In genomic region chr14:44941591-44941990, GRCh38 we compare ENCODE assay signal across 16 cellular contexts. TPM values are rescaled to one million over a fixed set of nuclear protein-coding genes. Genes with fewer than 3 reads are reported as not detected.
A peak's percentile ranks its signal among the peaks of the same experiment; 100 is the strongest.
DNase-seq lines count a peak whose midpoint lies in the region; ATAC-seq lines count a peak whose summit lies in the region.
"Had no signal": no experiment of that assay in that cellular context is flagged by ENCODE, and none has a peak within 500 bp of the region (broad histone marks: within the 10 kb centered on the region; RNA-seq: fewer than 3 reads in every experiment).

No MANE protein-coding gene starts in this region.

- H3K36me3 ChIP-seq in CD4-positive, alpha-beta memory T cell (ENCODE audit: insufficient read depth, low read length), result peaks cover 28% of the 10 kb centered on the region

- POLR2A ChIA-PET in CD4-positive, alpha-beta memory T cell (lab: Charles Lee; ENCODE audit: partially characterized antibody), result no interaction called here

- DNase-seq in activated naive CD4-positive, alpha-beta T cell treated with anti-CD3 and anti-CD28 coated beads, Interleukin-2, amount 50 U/mL, for 72 hours (ENCODE audit: low spot score in 2 of 2), result no peak
- DNase-seq in CD4-positive, alpha-beta memory T cell, result no peak
- DNase-seq in stimulated activated effector memory CD8-positive, alpha-beta T cell treated with anti-CD3 and anti-CD28 coated beads, Interleukin-12 subunit alpha, Interleukin-12 subunit beta, amount 100 ng/mL, for 72 hours (ENCODE audit: low spot score in 2 of 2), result no peak
- no peak for DNase-seq in DMS153 (lab: John Stamatoyannopoulos, UW)
- DNase-seq: DMS79, KBM-7, MV-4-11, NCI-H1417 treated with DMSO at 0.1 percent for 48 hours, NCI-H1930, NCI-H446, NCI-H69, SHP77 had no signal

- no peaks in the 10 kb centered on the region for H3K27me3 ChIP-seq in CD4-positive, alpha-beta memory T cell (ENCODE audit: insufficient read depth, low read length)

- ATAC-seq in activated naive CD4-positive, alpha-beta T cell treated with anti-CD3 and anti-CD28 coated beads, Interleukin-2, amount 50 U/mL, for 72 hours, result no peak
- no peak for ATAC-seq in activated T-helper 17 cell treated with anti-CD3 and anti-CD28 coated beads, Interleukin-2, amount 50 U/mL, for 72 hours (replicated peaks)
- no peak for ATAC-seq in stimulated activated effector memory CD8-positive, alpha-beta T cell treated with anti-CD3 and anti-CD28 coated beads, Interleukin-12 subunit alpha, Interleukin-12 subunit beta, amount 100 ng/mL, for 72 hours
- no peak for ATAC-seq in HG02588 (IDR thresholded peaks at IDR 0.05; ENCODE audit: unreplicated experiment)
- ATAC-seq: GM12878 had no signal

- no peaks in the 10 kb centered on the region for H3K9me3 ChIP-seq in CD4-positive, alpha-beta memory T cell (ENCODE audit: control insufficient read depth in 1 of 2, low read length in 2 of 2)

- peaks cover 47% of the 10 kb centered on the region for H3K36me3 Mint-ChIP-seq in activated naive CD4-positive, alpha-beta T cell treated with anti-CD3 and anti-CD28 coated beads, Interleukin-2, amount 50 U/mL, for 24 hours
- H3K36me3 Mint-ChIP-seq in activated naive CD4-positive, alpha-beta T cell treated with anti-CD3 and anti-CD28 coated beads, Interleukin-2, amount 50 U/mL, for 72 hours, result peaks cover 42 to 62% of the 10 kb centered on the region in 2 donors
- H3K36me3 Mint-ChIP-seq in CD4-positive, alpha-beta memory T cell, result peaks cover 66 to 70% of the 10 kb centered on the region in 2 donors
- peaks cover 91% of the 10 kb centered on the region for H3K36me3 Mint-ChIP-seq in activated T-helper 17 cell treated with anti-CD3 and anti-CD28 coated beads, Interleukin-2, amount 50 U/mL, for 72 hours (ENCODE audit: low read depth)
- H3K36me3 Mint-ChIP-seq in stimulated activated effector memory CD8-positive, alpha-beta T cell treated with anti-CD3 and anti-CD28 coated beads, Interleukin-12 subunit alpha, Interleukin-12 subunit beta, amount 100 ng/mL, for 72 hours, result peaks cover 70% of the 10 kb centered on the region

- H3K9me3 Mint-ChIP-seq in activated naive CD4-positive, alpha-beta T cell treated with anti-CD3 and anti-CD28 coated beads, Interleukin-2, amount 50 U/mL, for 24 hours, result no peaks in the 10 kb centered on the region
- H3K9me3 Mint-ChIP-seq in activated naive CD4-positive, alpha-beta T cell treated with anti-CD3 and anti-CD28 coated beads, Interleukin-2, amount 50 U/mL, for 72 hours, result peaks cover 0 to 16% of the 10 kb centered on the region in 2 donors
- H3K9me3 Mint-ChIP-seq in CD4-positive, alpha-beta memory T cell, result no peaks in the 10 kb centered on the region
- no peaks in the 10 kb centered on the region for H3K9me3 Mint-ChIP-seq in activated T-helper 17 cell treated with anti-CD3 and anti-CD28 coated beads, Interleukin-2, amount 50 U/mL, for 72 hours
- H3K9me3 Mint-ChIP-seq in stimulated activated effector memory CD8-positive, alpha-beta T cell treated with anti-CD3 and anti-CD28 coated beads, Interleukin-12 subunit alpha, Interleukin-12 subunit beta, amount 100 ng/mL, for 72 hours, result no peaks in the 10 kb centered on the region

- H3K4me3 ChIP-seq in CD4-positive, alpha-beta memory T cell (ENCODE audit: low read length in 2 of 2), result no peak overlapping the region
- H3K4me3 ChIP-seq: GM12878 had no signal

- H3K27ac ChIP-seq in CD4-positive, alpha-beta memory T cell (ENCODE audit: low read depth, low read length), result no peak overlapping the region

- peaks cover 52% of the 10 kb centered on the region for H3K4me1 Mint-ChIP-seq in activated naive CD4-positive, alpha-beta T cell treated with anti-CD3 and anti-CD28 coated beads, Interleukin-2, amount 50 U/mL, for 24 hours
- peaks cover 32 to 63% (median 41%) of the 10 kb centered on the region in 4 donors for H3K4me1 Mint-ChIP-seq in CD4-positive, alpha-beta memory T cell
- H3K4me1 Mint-ChIP-seq in activated T-helper 17 cell treated with anti-CD3 and anti-CD28 coated beads, Interleukin-2, amount 50 U/mL, for 72 hours, result peaks cover 21% of the 10 kb centered on the region
- peaks cover 29% of the 10 kb centered on the region for H3K4me1 Mint-ChIP-seq in stimulated activated effector memory CD8-positive, alpha-beta T cell treated with anti-CD3 and anti-CD28 coated beads, Interleukin-12 subunit alpha, Interleukin-12 subunit beta, amount 100 ng/mL, for 72 hours

- no peaks in the 10 kb centered on the region for H3K27me3 Mint-ChIP-seq in activated naive CD4-positive, alpha-beta T cell treated with anti-CD3 and anti-CD28 coated beads, Interleukin-2, amount 50 U/mL, for 24 hours
- no peaks in the 10 kb centered on the region for H3K27me3 Mint-ChIP-seq in CD4-positive, alpha-beta memory T cell
- no peaks in the 10 kb centered on the region for H3K27me3 Mint-ChIP-seq in activated T-helper 17 cell treated with anti-CD3 and anti-CD28 coated beads, Interleukin-2, amount 50 U/mL, for 72 hours

- H3K27ac Mint-ChIP-seq in activated naive CD4-positive, alpha-beta T cell treated with anti-CD3 and anti-CD28 coated beads, Interleukin-2, amount 50 U/mL, for 24 hours, result peak overlapping the region; percentile 48
- no peak overlapping the region for H3K27ac Mint-ChIP-seq in activated naive CD4-positive, alpha-beta T cell treated with anti-CD3 and anti-CD28 coated beads, Interleukin-2, amount 50 U/mL, for 72 hours
- peak overlapping the region; percentile 14 to 95 (median 77) for H3K27ac Mint-ChIP-seq in CD4-positive, alpha-beta memory T cell
- no peak overlapping the region for H3K27ac Mint-ChIP-seq in activated T-helper 17 cell treated with anti-CD3 and anti-CD28 coated beads, Interleukin-2, amount 50 U/mL, for 72 hours
- peak overlapping the region; percentile 56 for H3K27ac Mint-ChIP-seq in stimulated activated effector memory CD8-positive, alpha-beta T cell treated with anti-CD3 and anti-CD28 coated beads, Interleukin-12 subunit alpha, Interleukin-12 subunit beta, amount 100 ng/mL, for 72 hours

- H3K4me3 Mint-ChIP-seq in activated naive CD4-positive, alpha-beta T cell treated with anti-CD3 and anti-CD28 coated beads, Interleukin-2, amount 50 U/mL, for 24 hours, result peak overlapping the region; percentile 42
- peak overlapping the region in 3 of 8 donors; percentile 2 to 79 (median 47) for H3K4me3 Mint-ChIP-seq in CD4-positive, alpha-beta memory T cell
- H3K4me3 Mint-ChIP-seq in activated T-helper 17 cell treated with anti-CD3 and anti-CD28 coated beads, Interleukin-2, amount 50 U/mL, for 72 hours, result peak overlapping the region; percentile 6
- H3K4me3 Mint-ChIP-seq in stimulated activated effector memory CD8-positive, alpha-beta T cell treated with anti-CD3 and anti-CD28 coated beads, Interleukin-12 subunit alpha, Interleukin-12 subunit beta, amount 100 ng/mL, for 72 hours, result no peak overlapping the region

- H3K4me1 ChIP-seq in CD4-positive, alpha-beta memory T cell (ENCODE audit: insufficient read depth, low read length), result peaks cover 27% of the 10 kb centered on the region

- intact Hi-C loops in CD4-positive, alpha-beta memory T cell (cut with micrococcal nuclease), result no loop called here

- CTCF ChIA-PET in CD4-positive, alpha-beta memory T cell (lab: Charles Lee; ENCODE audit: partially characterized antibody), result interaction anchor here (0.7 kb wide), 1 partner anchor 14 kb away, joined by 4 read pairs; no protein-coding TSS in a partner anchor

RNA-seq across cellular contexts. Expression of gene KLHL28, which starts 20.2 kb away (rescaled TPM):
- total RNA-seq in activated naive CD4-positive, alpha-beta T cell treated with anti-CD3 and anti-CD28 coated beads, Interleukin-2, amount 50 U/mL, for 72 hours, result 10 to 100 TPM in 1 of 2 donors, 1 to 10 TPM in 1; 9.8 to 22.2 TPM
- total RNA-seq in CD4-positive, alpha-beta memory T cell, result 10 to 100 TPM; 38.4 to 40.6 TPM
- 10 to 100 TPM; 44.5 to 69.9 TPM for polyA plus RNA-seq in CD4-positive, alpha-beta memory T cell
- 10 to 100 TPM; 13.0 to 25.7 TPM for total RNA-seq in activated T-helper 17 cell treated with anti-CD3 and anti-CD28 coated beads, Interleukin-2, amount 50 U/mL, for 72 hours

RNA-seq across cellular contexts. Expression of gene TOGARAM1, which starts 20.4 kb away (rescaled TPM):
- 1 to 10 TPM; 3.5 to 7.9 TPM for total RNA-seq in activated naive CD4-positive, alpha-beta T cell treated with anti-CD3 and anti-CD28 coated beads, Interleukin-2, amount 50 U/mL, for 72 hours
- 10 to 100 TPM; 11.3 to 11.5 TPM for total RNA-seq in CD4-positive, alpha-beta memory T cell
- polyA plus RNA-seq in CD4-positive, alpha-beta memory T cell, result 1 to 10 TPM; 7.2 to 8.8 TPM
- total RNA-seq in activated T-helper 17 cell treated with anti-CD3 and anti-CD28 coated beads, Interleukin-2, amount 50 U/mL, for 72 hours, result 1 to 10 TPM; 5.0 to 8.3 TPM

Comparison
In these comparisons a context has a peak if more than half of its experiments do, and no peak if none do; other contexts are left out.
1. H3K27ac Mint-ChIP-seq: peak in activated naive CD4-positive, alpha-beta T cell treated with anti-CD3 and anti-CD28 coated beads, Interleukin-2, amount 50 U/mL, for 24 hours (single experiment), CD4-positive, alpha-beta memory T cell (7 of 7) and stimulated activated effector memory CD8-positive, alpha-beta T cell treated with anti-CD3 and anti-CD28 coated beads, Interleukin-12 subunit alpha, Interleukin-12 subunit beta, amount 100 ng/mL, for 72 hours (single experiment); none in activated naive CD4-positive, alpha-beta T cell treated with anti-CD3 and anti-CD28 coated beads, Interleukin-2, amount 50 U/mL, for 72 hours (0 of 2) and activated T-helper 17 cell treated with anti-CD3 and anti-CD28 coated beads, Interleukin-2, amount 50 U/mL, for 72 hours (single experiment).